In genomic region chr22:25081409-25081824, GRCh38 we compare ENCODE assay signal across 8 cellular contexts.
A peak's percentile ranks its signal among the peaks of the same experiment; 100 is the strongest.
DNase-seq lines count a peak whose midpoint lies in the region; ATAC-seq and TF ChIP-seq lines count a peak whose summit lies in the region.

No MANE protein-coding gene starts in this region.

- peak; percentile 36 for DNase-seq in NCI-H748 (lab: John Stamatoyannopoulos, UW; ENCODE audit: unreplicated experiment)
- no peak for DNase-seq in NCI-H748 treated with DMSO at 0.1 percent for 48 hours (lab: John Stamatoyannopoulos, UW)
- peak; percentile 43 for DNase-seq in NB4 (ENCODE audit: low read depth)
- peak; percentile 66 to 74 for DNase-seq in activated T-cell treated with anti-CD3 and anti-CD28 coated beads, Interleukin-2, amount 50 U/mL, for 48 hours
- peak; percentile 23 for DNase-seq in germinal center (ENCODE audit: low spot score)
- DNase-seq in stimulated activated CD4-positive, alpha-beta T cell treated with anti-CD3 and anti-CD28 coated beads, Interleukin-4, amount 100 ng/mL, for 1 hour: peak; percentile 59
- no peak for DNase-seq in ureter (ENCODE audit: low spot score)

- peak; percentile 58 for TF ChIP-seq CTCF in NB4 (IDR thresholded peaks at IDR 0.05; ENCODE audit: low read depth, low read length)

- no peak overlapping the region for H3K4me3 ChIP-seq in NB4 (ENCODE audit: low read depth, low read length)

- ATAC-seq in GM21447 (IDR thresholded peaks at IDR 0.05; ENCODE audit: unreplicated experiment): no peak

- TF ChIP-seq POLR2A in NB4 (IDR thresholded peaks at IDR 0.05; ENCODE audit: extremely low read depth, insufficient read length): no peak

Comparison
In these comparisons a context has a peak if more than half of its experiments do, and no peak if none do; other contexts are left out.
1. DNase-seq: peak in NCI-H748 (single experiment), NB4 (single experiment), activated T-cell treated with anti-CD3 and anti-CD28 coated beads, Interleukin-2, amount 50 U/mL, for 48 hours (2 of 2), germinal center (single experiment) and stimulated activated CD4-positive, alpha-beta T cell treated with anti-CD3 and anti-CD28 coated beads, Interleukin-4, amount 100 ng/mL, for 1 hour (single experiment); none in NCI-H748 treated with DMSO at 0.1 percent for 48 hours (single experiment) and ureter (single experiment).